8 cellular contexts compared by ENCODE assay signal in genomic region chr4:109803924-109804571, GRCh38. TPM values are rescaled to one million over a fixed set of nuclear protein-coding genes. Genes with fewer than 3 reads are reported as not detected.
DNase-seq lines count a peak whose midpoint lies in the region; TF ChIP-seq lines count a peak whose summit lies in the region.

No MANE protein-coding gene starts in this region.

- POLR2A ChIA-PET in HEK293T (lab: Yijun Ruan, JAX) = interaction anchor here (1.7 kb wide), 2 partner anchors 11 to 101 kb away, joined by 4 to 5 read pairs; partner anchors contain the start of genes CASP6 and GAR1

- CTCF ChIA-PET in HEK293T (lab: Yijun Ruan, JAX) = interaction anchor here (0.6 kb wide), 1 partner anchor 14 kb away, joined by 3 read pairs; no protein-coding TSS in a partner anchor

- peaks cover 10% of the 10 kb centered on the region for H3K27me3 Mint-ChIP-seq in brain

- no peaks in the 10 kb centered on the region for H3K4me1 ChIP-seq in tibial artery

- TF ChIP-seq CTCF in 22Rv1 (IDR thresholded peaks at IDR 0.05) (peak; percentile 70), brain (conservative IDR thresholded peaks at IDR 0.05) (peak; percentile 55 to 56), tibial artery (IDR thresholded peaks at IDR 0.05) (peak in 1 of 2 experiments; percentile 18)

- H3K9me3 ChIP-seq in tibial artery = no peaks in the 10 kb centered on the region

- no peaks in the 10 kb centered on the region for H3K36me3 Mint-ChIP-seq in brain

- H3K4me1 Mint-ChIP-seq in brain = peaks cover 7% of the 10 kb centered on the region

- H3K9me3 Mint-ChIP-seq in brain = no peaks in the 10 kb centered on the region

- peak; percentile 38 for DNase-seq in ELF-1 (ENCODE audit: low read depth, low spot score)
- DNase-seq in HEK293T (ENCODE audit: extremely low spot score) = peak; percentile 23
- DNase-seq in NCI-H2227 treated with DMSO at 0.1 percent for 48 hours (lab: John Stamatoyannopoulos, UW) = peak; percentile 47
- DNase-seq in lung microvascular endothelial cell (ENCODE audit: low read depth in 2 of 2) = peak; percentile 59 to 67
- no peak for DNase-seq in ecto neural progenitor cell (ENCODE audit: low spot score)
- no peak for DNase-seq in tibial artery

- no peaks in the 10 kb centered on the region for H3K36me3 ChIP-seq in tibial artery

- no peak overlapping the region for H3K4me3 ChIP-seq in tibial artery

- peak overlapping the region in 1 of 5 experiments; percentile 72 for H3K4me3 Mint-ChIP-seq in brain

- H3K27me3 ChIP-seq in tibial artery = peaks cover 0 to 2% of the 10 kb centered on the region in 2 donors

- H3K27ac Mint-ChIP-seq in brain = peak overlapping the region in 2 of 5 experiments; percentile 9 to 88

- intact Hi-C loops in tibial artery (cut with DNase I; ENCODE audit: low total_unique reads) = no loop called here

- H3K27ac ChIP-seq in 22Rv1 (no peak overlapping the region), tibial artery (no peak overlapping the region)

TF ChIP-seq in HEK293T, 16 proteins besides CTCF, POLR2A, EP300 and RAD21:
- TF ChIP-seq ELF4 (IDR thresholded peaks at IDR 0.05) (no peak), NFRKB (IDR thresholded peaks at IDR 0.05) (no peak), SUZ12 (IDR thresholded peaks at IDR 0.05) (no peak), PKNOX1 (IDR thresholded peaks at IDR 0.05) (0 out of 2 replicates have a peak, but pooled peaks have one; percentile 12), BHLHE40 (IDR thresholded peaks at IDR 0.05; ENCODE audit: borderline replicate concordance) (no peak), FOXA1 (IDR thresholded peaks at IDR 0.05) (no peak), CTBP1 (IDR thresholded peaks at IDR 0.05; ENCODE audit: borderline replicate concordance) (no peak)

RNA-seq across cellular contexts. Expression of gene CFI, which starts 2.2 kb away (rescaled TPM):
- 2.2 TPM for polyA plus RNA-seq in brain (ENCODE audit: insufficient read depth, low read depth, low replicate concordance)
- total RNA-seq in lung microvascular endothelial cell = 26.4 and 38.7 TPM in 2 replicates

RNA-seq across cellular contexts. Expression of gene GAR1, which starts 11.5 kb away (rescaled TPM):
- polyA plus RNA-seq in brain (ENCODE audit: insufficient read depth, low read depth, low replicate concordance) = 15.9 TPM
- 2.2 TPM in 2 replicates for total RNA-seq in lung microvascular endothelial cell

RNA-seq across cellular contexts. Expression of gene RRH, which starts 23.7 kb away (rescaled TPM):
- not detected for polyA plus RNA-seq in brain (ENCODE audit: insufficient read depth, low read depth, low replicate concordance)
- total RNA-seq in lung microvascular endothelial cell = under 0.01 TPM in 1 of 2 replicates, not detected in the other

RNA-seq across cellular contexts. Expression of gene LRIT3, which starts 43.9 kb away (rescaled TPM):
- polyA plus RNA-seq in brain (ENCODE audit: insufficient read depth, low read depth, low replicate concordance) = not detected
- total RNA-seq in lung microvascular endothelial cell = under 0.01 TPM in 1 of 2 replicates, not detected in the other

Comparison
In these comparisons a context has a peak if more than half of its experiments do, and no peak if none do; other contexts are left out.
1. DNase-seq: peak in ELF-1 (single experiment), HEK293T (single experiment), NCI-H2227 treated with DMSO at 0.1 percent for 48 hours (single experiment) and lung microvascular endothelial cell (2 of 2); none in ecto neural progenitor cell (single experiment) and tibial artery (0 of 2).